In genomic region chr20:53852691-53853450, GRCh38 we compare ENCODE assay signal across 12 cellular contexts.
DNase-seq lines count a peak whose midpoint lies in the region; ATAC-seq, FAIRE-seq and TF ChIP-seq lines count a peak whose summit lies in the region.
"Had no signal": no experiment of that assay in that cellular context is flagged by ENCODE, and none has a peak within 500 bp of the region (broad histone marks: within the 10 kb centered on the region; RNA-seq: fewer than 3 reads in every experiment).

No MANE protein-coding gene starts in this region.

- H4K20me1 ChIP-seq in GM12878 (ENCODE audit: control insufficient read depth, insufficient read depth) = no peaks in the 10 kb centered on the region
- H4K20me1 ChIP-seq: BLaER1 had no signal

- BruUV-seq in A673 (replicated peaks; lab: Mats Ljungman, UMichigan) (no TSS peak), Caco-2 (replicated peaks; lab: Mats Ljungman, UMichigan) (no TSS peak), GM12878 (replicated peaks; lab: Mats Ljungman, UMichigan) (no TSS peak)

- H3K4me3 ChIP-seq in A673 (ENCODE audit: low read depth, low read length, poor library complexity, severe bottlenecking) = no peak overlapping the region
- H3K4me3 ChIP-seq in Caco-2 (ENCODE audit: low read depth, low read length) = no peak overlapping the region
- H3K4me3 ChIP-seq in GM12878 = no peak overlapping the region
- H3K4me3 ChIP-seq in parathyroid adenoma (ENCODE audit: low read depth, low read length) = no peak overlapping the region
- H3K4me3 ChIP-seq: BLaER1, SK-N-MC had no signal

- no peaks in the 10 kb centered on the region for H3K79me2 ChIP-seq in GM12878 (ENCODE audit: control insufficient read depth, insufficient read depth, low read length)
- no peaks in the 10 kb centered on the region for H3K79me2 ChIP-seq in parathyroid adenoma

- no peak for TF ChIP-seq POLR2A in GM12878 (IDR thresholded peaks at IDR 0.05; ENCODE audit: low read depth, low read length)

- intact Hi-C loops in A673 (cut with micrococcal nuclease; ENCODE audit: unreplicated experiment) (no loop called here), Caco-2 (cut with micrococcal nuclease; ENCODE audit: unreplicated experiment) (no loop called here), GM12878 (cut with micrococcal nuclease; ENCODE audit: unreplicated experiment) (no loop called here)

- 73% methylated on average over 9 of the region's 9 CpGs for WGBS in GM12878 (ENCODE audit: insufficient coverage, insufficient replicate concordance, low lambda C conversion rate, missing lambda C conversion rate)

- FAIRE-seq in GM12878 (lab: Jason Lieb, UNC) = peak; percentile 68

- H3K27me3 ChIP-seq in A673 (replicated peaks; ENCODE audit: insufficient read depth, low read depth, low read length, poor library complexity) (no peaks in the 10 kb centered on the region), Caco-2 (replicated peaks; ENCODE audit: control insufficient read depth, insufficient read depth, low read length) (no peaks in the 10 kb centered on the region), GM12878 (replicated peaks in 1 of 2; ENCODE audit: control insufficient read depth in 2 of 2, insufficient read depth in 2 of 2, low read length in 1 of 2) (no peaks in the 10 kb centered on the region), parathyroid adenoma (ENCODE audit: control insufficient read depth, insufficient read depth, low read length) (no peaks in the 10 kb centered on the region)
- H3K27me3 ChIP-seq: BLaER1 had no signal

- no peaks in the 10 kb centered on the region for H3K9me3 Mint-ChIP-seq in Caco-2 (ENCODE audit: unreplicated experiment)
- H3K9me3 Mint-ChIP-seq in effector memory CD8-positive, alpha-beta T cell = no peaks in the 10 kb centered on the region

- H3K4me1 ChIP-seq in A673 (ENCODE audit: insufficient read depth, low read length, poor library complexity, severe bottlenecking) = peaks cover 23% of the 10 kb centered on the region
- H3K4me1 ChIP-seq in Caco-2 = peaks cover 12% of the 10 kb centered on the region
- peaks cover 7% of the 10 kb centered on the region for H3K4me1 ChIP-seq in GM12878 (ENCODE audit: control insufficient read depth, insufficient read depth, low read length)
- peaks cover 30% of the 10 kb centered on the region for H3K4me1 ChIP-seq in parathyroid adenoma

- H3K9me3 ChIP-seq in A673 (ENCODE audit: low read depth, low read length, poor library complexity, severe bottlenecking) = no peaks in the 10 kb centered on the region
- no peaks in the 10 kb centered on the region for H3K9me3 ChIP-seq in Caco-2
- H3K9me3 ChIP-seq in GM12878 (replicated peaks; ENCODE audit: control insufficient read depth, insufficient read depth, low read length) = no peaks in the 10 kb centered on the region
- no peaks in the 10 kb centered on the region for H3K9me3 ChIP-seq in parathyroid adenoma (ENCODE audit: control insufficient read depth, low read length)

- ATAC-seq in GM12878 = peak; percentile 32; the same call in 2 of the 3 replicates
- no peak for ATAC-seq in effector memory CD8-positive, alpha-beta T cell (replicated peaks)
- ATAC-seq in GM21367 (IDR thresholded peaks at IDR 0.05; ENCODE audit: unreplicated experiment) = no peak

- CTCF ChIA-PET in A673 (lab: Charles Lee) (no interaction called here), Caco-2 (lab: Charles Lee) (interaction anchor here (0.7 kb wide), 1 partner anchor 67 kb away, joined by 4 read pairs; no protein-coding TSS in a partner anchor), GM12878 (lab: Yijun Ruan, JAX) (interaction anchor here (0.9 to 2.0 kb wide), 4 partner anchors 10 to 27 kb away, joined by 3 to 11 read pairs (median 4); no protein-coding TSS in a partner anchor)

- DNase-seq in A673 (ENCODE audit: low spot score) (no peak), Caco-2 (no peak), GM12878 (ENCODE audit: low read depth, low spot score) (no peak), NCI-H226 (no peak)
- no peak for DNase-seq in effector memory CD8-positive, alpha-beta T cell
- DNase-seq: NCI-H1436, NCI-H2081, NCI-H345 had no signal

- in situ Hi-C loops in GM12878 (cut with MboI) = no loop called here

- no peak for TF ChIP-seq EP300 in GM12878 (IDR thresholded peaks at IDR 0.05; ENCODE audit: borderline replicate concordance in 1 of 2, control insufficient read depth in 1 of 2, low read depth in 2 of 2, low read length in 2 of 2)

- H3K36me3 ChIP-seq in A673 (ENCODE audit: insufficient read depth, low read length, poor library complexity, severe bottlenecking) = no peaks in the 10 kb centered on the region
- no peaks in the 10 kb centered on the region for H3K36me3 ChIP-seq in Caco-2 (ENCODE audit: control insufficient read depth, insufficient read depth, low read length)
- no peaks in the 10 kb centered on the region for H3K36me3 ChIP-seq in GM12878 (ENCODE audit: control insufficient read depth in 2 of 2, insufficient read depth in 2 of 2, low read length in 1 of 2)
- H3K36me3 ChIP-seq in parathyroid adenoma (ENCODE audit: control insufficient read depth, insufficient read depth, low read length) = no peaks in the 10 kb centered on the region
- H3K36me3 ChIP-seq: BLaER1 had no signal

- no peak overlapping the region for H3K9ac ChIP-seq in GM12878 (ENCODE audit: control insufficient read depth, insufficient read depth, low read length)
- H3K9ac ChIP-seq in parathyroid adenoma = no peak overlapping the region

- no peaks in the 10 kb centered on the region for H3K27me3 Mint-ChIP-seq in Caco-2 (ENCODE audit: insufficient read depth, unreplicated experiment)
- no peaks in the 10 kb centered on the region for H3K27me3 Mint-ChIP-seq in effector memory CD8-positive, alpha-beta T cell

- POLR2A ChIA-PET in A673 (lab: Charles Lee; ENCODE audit: low non-redundant PET) (no interaction called here), Caco-2 (lab: Charles Lee) (no interaction called here), GM12878 (lab: Charles Lee) (interaction anchor here (0.5 to 1.6 kb wide), 3 partner anchors 13 to 74 kb away, joined by 3 to 7 read pairs (median 3); no protein-coding TSS in a partner anchor)

- no peak overlapping the region for H3K4me3 Mint-ChIP-seq in Caco-2 (ENCODE audit: unreplicated experiment)
- H3K4me3 Mint-ChIP-seq in effector memory CD8-positive, alpha-beta T cell = no peak overlapping the region

- TF ChIP-seq RAD21 in GM12878 (IDR thresholded peaks at IDR 0.05; ENCODE audit: insufficient read depth, low read depth, low read length) = no peak

- H3K4me2 ChIP-seq in GM12878 (ENCODE audit: control insufficient read depth, insufficient read depth) (no peak overlapping the region), parathyroid adenoma (ENCODE audit: low read length) (no peak overlapping the region)

- no peak for TF ChIP-seq CTCF in A673 (conservative IDR thresholded peaks at IDR 0.05; ENCODE audit: low read depth, low read length)
- no peak for TF ChIP-seq CTCF in Caco-2 (IDR thresholded peaks at IDR 0.05; ENCODE audit: insufficient read depth in 1 of 2, low read depth in 1 of 2, low read length in 1 of 2, severe bottlenecking in 1 of 2, unreplicated experiment in 1 of 2)
- no peak for TF ChIP-seq CTCF in GM12878 (IDR thresholded peaks at IDR 0.05 in 2 of 3, conservative IDR thresholded peaks at IDR 0.05 in 1 of 3; ENCODE audit: control insufficient read depth in 2 of 3, extremely low read depth in 1 of 3, insufficient read depth in 1 of 3, low read depth in 3 of 3, low read length in 3 of 3)
- no peak for TF ChIP-seq CTCF in parathyroid adenoma (IDR thresholded peaks at IDR 0.05)

- H3K27ac ChIP-seq in A673 (ENCODE audit: low read depth, low read length, poor library complexity, severe bottlenecking) = peak overlapping the region; percentile 49
- no peak overlapping the region for H3K27ac ChIP-seq in GM12878 (ENCODE audit: control insufficient read depth, insufficient read depth)
- peak overlapping the region; percentile 89 for H3K27ac ChIP-seq in parathyroid adenoma
- H3K27ac ChIP-seq: BLaER1, SK-N-MC had no signal

- H2AFZ ChIP-seq in GM12878 (ENCODE audit: control insufficient read depth, low read depth, low read length) = peak overlapping the region; percentile 41
- H2AFZ ChIP-seq in parathyroid adenoma = peak overlapping the region; percentile 21

- H3K27ac Mint-ChIP-seq in Caco-2 (ENCODE audit: unreplicated experiment) = peak overlapping the region; percentile 34
- H3K27ac Mint-ChIP-seq in effector memory CD8-positive, alpha-beta T cell = peak overlapping the region in 1 of 2 donors; percentile 77

- SMC1A ChIA-PET in GM12878 (lab: Charles Lee; ENCODE audit: uncharacterized antibody, unreplicated experiment) = interaction anchor here (0.7 to 7.6 kb wide), 6 partner anchors 9 to 63 kb away, joined by 3 to 133 read pairs (median 4); no protein-coding TSS in a partner anchor

- RAD21 ChIA-PET in GM12878 (lab: Charles Lee; ENCODE audit: unreplicated experiment) = interaction anchor here (2.0 to 2.3 kb wide), 2 partner anchors 13 kb away, joined by 6 to 9 read pairs; no protein-coding TSS in a partner anchor

- peaks cover 50% of the 10 kb centered on the region for H3K4me1 Mint-ChIP-seq in Caco-2 (ENCODE audit: low read depth, unreplicated experiment)
- H3K4me1 Mint-ChIP-seq in effector memory CD8-positive, alpha-beta T cell (ENCODE audit: low read depth in 2 of 2) = peaks cover 8 to 12% of the 10 kb centered on the region in 2 donors

- H3K36me3 Mint-ChIP-seq in Caco-2 (ENCODE audit: insufficient read depth, unreplicated experiment) = peaks cover 4% of the 10 kb centered on the region
- peaks cover 12% of the 10 kb centered on the region for H3K36me3 Mint-ChIP-seq in effector memory CD8-positive, alpha-beta T cell (ENCODE audit: insufficient read depth)

TF ChIP-seq in GM12878, 131 proteins besides CTCF, POLR2A, EP300 and RAD21 (continues in another document):
- no peak for TF ChIP-seq SMARCA5 (IDR thresholded peaks at IDR 0.05)
- no peak for TF ChIP-seq BMI1 (IDR thresholded peaks at IDR 0.05; ENCODE audit: borderline replicate concordance)
- no peak for TF ChIP-seq ZNF622 (IDR thresholded peaks at IDR 0.05)
- no peak for TF ChIP-seq POLR2AphosphoS2 (IDR thresholded peaks at IDR 0.05; ENCODE audit: low read depth, low read length)
- no peak for TF ChIP-seq FOXK2 (IDR thresholded peaks at IDR 0.05)
- no peak for TF ChIP-seq TARDBP (IDR thresholded peaks at IDR 0.05; ENCODE audit: borderline replicate concordance)
- no peak for TF ChIP-seq STAT3 (IDR thresholded peaks at IDR 0.05; ENCODE audit: low read depth, low read length)
- no peak for TF ChIP-seq ZNF24 (IDR thresholded peaks at IDR 0.05)
- no peak for TF ChIP-seq RELB (IDR thresholded peaks at IDR 0.05; ENCODE audit: low read depth)
